5 cellular contexts compared by ENCODE assay signal in genomic region chr18:59057493-59057795, GRCh38.
"Had no signal": no experiment of that assay in that cellular context is flagged by ENCODE, and none has a peak within 500 bp of the region (broad histone marks: within the 10 kb centered on the region; RNA-seq: fewer than 3 reads in every experiment).

No MANE protein-coding gene starts in this region.

- H3K4me1 ChIP-seq: colonic mucosa had no signal

- H3K27me3 ChIP-seq: brain microvascular endothelial cell, colonic mucosa, hepatocyte had no signal

- H3K4me3 ChIP-seq: colonic mucosa, hepatocyte, lung had no signal

- H3K27ac ChIP-seq: brain microvascular endothelial cell, colonic mucosa, epithelial cell of prostate, hepatocyte had no signal

- H3K4me2 ChIP-seq: hepatocyte had no signal

- H3K36me3 ChIP-seq: brain microvascular endothelial cell, colonic mucosa had no signal

- H3K9me3 ChIP-seq: colonic mucosa had no signal

- H3K79me2 ChIP-seq: hepatocyte had no signal
